In the genomic region with DNA sequence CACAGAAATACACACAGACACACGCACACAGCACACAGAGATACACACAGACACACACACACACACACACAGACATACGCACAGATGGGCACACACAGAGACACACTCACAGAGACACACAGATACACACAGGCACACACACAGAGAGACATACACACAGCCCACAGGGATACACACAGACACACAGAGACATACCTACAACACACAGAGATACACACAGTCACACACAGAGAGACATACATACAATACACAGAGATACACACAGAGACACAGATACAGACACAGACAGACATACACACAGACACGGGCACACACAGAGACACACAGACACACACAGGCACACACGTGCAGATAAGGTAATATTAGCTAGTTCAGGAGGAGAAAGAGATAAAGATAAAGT, we compare ENCODE assay signal across 18 cellular contexts.
"Had no signal": no experiment of that assay in that cellular context is flagged by ENCODE, and none has a peak within 500 bp of the region (broad histone marks: within the 10 kb centered on the region; RNA-seq: fewer than 3 reads in every experiment).

No MANE protein-coding gene starts in this region.

- H3K27ac Mint-ChIP-seq: activated naive CD4-positive, alpha-beta T cell treated with anti-CD3 and anti-CD28 coated beads for 36 hours; activated naive CD8-positive, alpha-beta T cell treated with anti-CD3 and anti-CD28 coated beads, Interleukin-2, amount 50 U/mL, for 24 hours; activated T-helper 2 cell treated with anti-CD3 and anti-CD28 coated beads, Interferon-gamma antibody, Interleukin-2, Interleukin-4, amounts not matched to agents 10 μg/mL and 5 μg/mL and 100 μg/mL, durations not matched to agents 14 hours and 24 hours and 36 hours; naive thymus-derived CD4-positive, alpha-beta T cell; stimulated activated memory B cell treated with anti-CD40 and anti-IgM and Interleukin-4, amounts not matched to agents 10 μg/mL and 1 μg/mL and 100 μg/mL, for 72 hours had no signal

- H3K9me3 Mint-ChIP-seq: activated naive CD4-positive, alpha-beta T cell treated with anti-CD3 and anti-CD28 coated beads for 36 hours; activated naive CD8-positive, alpha-beta T cell treated with anti-CD3 and anti-CD28 coated beads, Interleukin-2, amount 50 U/mL, for 24 hours; activated T-helper 2 cell treated with anti-CD3 and anti-CD28 coated beads, Interferon-gamma antibody, Interleukin-2, Interleukin-4, amounts not matched to agents 10 μg/mL and 5 μg/mL and 100 μg/mL, durations not matched to agents 14 hours and 24 hours and 36 hours; naive thymus-derived CD4-positive, alpha-beta T cell; stimulated activated memory B cell treated with anti-CD40 and anti-IgM and Interleukin-4, amounts not matched to agents 10 μg/mL and 1 μg/mL and 100 μg/mL, for 72 hours had no signal

- H3K4me3 ChIP-seq: cardiac muscle cell, dorsolateral prefrontal cortex, mucosa of descending colon, transverse colon had no signal

- H3K4me3 Mint-ChIP-seq: activated naive CD4-positive, alpha-beta T cell treated with anti-CD3 and anti-CD28 coated beads for 36 hours; activated naive CD8-positive, alpha-beta T cell treated with anti-CD3 and anti-CD28 coated beads, Interleukin-2, amount 50 U/mL, for 24 hours; naive thymus-derived CD4-positive, alpha-beta T cell; stimulated activated memory B cell treated with anti-CD40 and anti-IgM and Interleukin-4, amounts not matched to agents 10 μg/mL and 1 μg/mL and 100 μg/mL, for 72 hours had no signal

- FAIRE-seq: islet of Langerhans had no signal

- H3K9me3 ChIP-seq: mucosa of descending colon, transverse colon had no signal

- H3K27ac ChIP-seq: cardiac muscle cell, transverse colon had no signal

- ATAC-seq: activated naive CD8-positive, alpha-beta T cell treated with anti-CD3 and anti-CD28 coated beads, Interleukin-2, amount 50 U/mL, for 24 hours; left lobe of liver; naive thymus-derived CD4-positive, alpha-beta T cell; stimulated activated memory B cell treated with anti-CD40 and anti-IgM and Interleukin-4, amounts not matched to agents 10 μg/mL and 1 μg/mL and 100 μg/mL, for 72 hours had no signal

- H3K36me3 Mint-ChIP-seq: naive thymus-derived CD4-positive, alpha-beta T cell; stimulated activated memory B cell treated with anti-CD40 and anti-IgM and Interleukin-4, amounts not matched to agents 10 μg/mL and 1 μg/mL and 100 μg/mL, for 72 hours had no signal

- DNase-seq: activated CD4-positive, alpha-beta T cell treated with anti-CD3 and anti-CD28 coated beads for 1 hour; activated CD4-positive, alpha-beta T cell treated with anti-CD3 and anti-CD28 coated beads, Interleukin-2, amount 50 U/mL, for 4 hours; activated naive CD4-positive, alpha-beta T cell treated with anti-CD3 and anti-CD28 coated beads for 36 hours; activated naive CD8-positive, alpha-beta T cell treated with anti-CD3 and anti-CD28 coated beads, Interleukin-2, amount 50 U/mL, for 24 hours; aorta; dorsolateral prefrontal cortex; erythroblast; mucosa of descending colon; naive thymus-derived CD4-positive, alpha-beta T cell; stimulated activated CD4-positive, alpha-beta T cell treated with anti-CD3 and anti-CD28 coated beads, Interleukin-2, amount 100 ng/mL, for 48 hours; substantia nigra; T1000; transverse colon had no signal

- H3K36me3 ChIP-seq: cardiac muscle cell, transverse colon had no signal

- H3K4me1 Mint-ChIP-seq: activated naive CD8-positive, alpha-beta T cell treated with anti-CD3 and anti-CD28 coated beads, Interleukin-2, amount 50 U/mL, for 24 hours; naive thymus-derived CD4-positive, alpha-beta T cell; stimulated activated memory B cell treated with anti-CD40 and anti-IgM and Interleukin-4, amounts not matched to agents 10 μg/mL and 1 μg/mL and 100 μg/mL, for 72 hours had no signal

- H3K27me3 ChIP-seq: cardiac muscle cell, transverse colon had no signal
